Comparison of ENCODE assay signal across 21 cellular contexts in the genomic region with DNA sequence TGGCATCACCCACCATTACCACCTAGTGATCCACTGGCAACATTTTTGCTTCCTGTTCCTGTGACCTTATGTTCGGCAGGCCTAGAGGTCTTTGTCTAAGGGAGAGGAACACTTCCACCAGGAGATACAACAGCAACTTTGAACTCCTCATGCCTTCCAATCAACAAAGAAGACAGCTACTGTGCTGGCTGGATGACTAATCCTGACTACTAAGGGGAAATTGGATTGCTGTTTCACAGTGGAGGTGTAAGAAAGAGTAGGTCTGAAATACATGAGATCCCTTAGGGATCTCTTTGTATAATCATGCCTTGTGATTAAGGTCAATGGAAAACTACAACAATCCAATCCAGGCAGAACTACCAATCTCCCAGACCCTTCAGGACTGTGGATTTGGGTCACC. TPM values are rescaled to one million over a fixed set of nuclear protein-coding genes. Genes with fewer than 3 reads are reported as not detected.
DNase-seq lines count a peak whose midpoint lies in the region; ATAC-seq and TF ChIP-seq lines count a peak whose summit lies in the region.
"Had no signal": no experiment of that assay in that cellular context is flagged by ENCODE, and none has a peak within 500 bp of the region (broad histone marks: within the 10 kb centered on the region; RNA-seq: fewer than 3 reads in every experiment).

No MANE protein-coding gene starts in this region.

- intact Hi-C loops in natural killer cell (cut with micrococcal nuclease): no loop called here
- intact Hi-C loops in lower leg skin (cut with DNase I; ENCODE audit: low total_unique reads): no loop called here

- TF ChIP-seq POLR2A in lower leg skin (IDR thresholded peaks at IDR 0.05): no peak

- ATAC-seq in natural killer cell (no peak), SK-N-SH treated with all-trans-retinoic acid at 6 μM for 48 hours (no peak), HG03025 (IDR thresholded peaks at IDR 0.05; ENCODE audit: low FRiP score, unreplicated experiment) (no peak)
- no peak for ATAC-seq in natural killer cell treated with Interleukin-12 subunit alpha and Interleukin-12 subunit beta and Interleukin-15 and Interleukin-18, amount 100 ng/mL, for 72 hours
- no peak for ATAC-seq in activated T-helper 17 cell treated with anti-CD3 and anti-CD28 coated beads, Interleukin-2, amount 50 U/mL, for 72 hours (replicated peaks)
- ATAC-seq: GM23338 had no signal

- H3K9me3 Mint-ChIP-seq in natural killer cell (no peaks in the 10 kb centered on the region), glutamatergic neuron (ENCODE audit: unreplicated experiment) (no peaks in the 10 kb centered on the region)
- no peaks in the 10 kb centered on the region for H3K9me3 Mint-ChIP-seq in natural killer cell treated with Interleukin-12 subunit alpha and Interleukin-12 subunit beta and Interleukin-15 and Interleukin-18, amount 100 ng/mL, for 72 hours
- no peaks in the 10 kb centered on the region for H3K9me3 Mint-ChIP-seq in activated T-helper 17 cell treated with anti-CD3 and anti-CD28 coated beads, Interleukin-2, amount 50 U/mL, for 72 hours
- H3K9me3 Mint-ChIP-seq: CD4-positive, alpha-beta T cell; GM23338; IgD-negative memory B cell had no signal

- H3K27ac Mint-ChIP-seq in natural killer cell: peak overlapping the region; percentile 17 to 60
- no peak overlapping the region for H3K27ac Mint-ChIP-seq in natural killer cell treated with Interleukin-12 subunit alpha and Interleukin-12 subunit beta and Interleukin-15 and Interleukin-18, amount 100 ng/mL, for 72 hours
- peak overlapping the region; percentile 56 for H3K27ac Mint-ChIP-seq in activated T-helper 17 cell treated with anti-CD3 and anti-CD28 coated beads, Interleukin-2, amount 50 U/mL, for 72 hours
- peak overlapping the region; percentile 73 for H3K27ac Mint-ChIP-seq in glutamatergic neuron (ENCODE audit: unreplicated experiment)
- H3K27ac Mint-ChIP-seq: CD4-positive, alpha-beta T cell; GM23338; IgD-negative memory B cell had no signal

- TF ChIP-seq CTCF in natural killer cell (IDR thresholded peaks at IDR 0.05): no peak
- no peak for TF ChIP-seq CTCF in glutamatergic neuron (IDR thresholded peaks at IDR 0.05; ENCODE audit: partially characterized antibody, unreplicated experiment)
- no peak for TF ChIP-seq CTCF in lower leg skin (IDR thresholded peaks at IDR 0.05)

- WGBS in lower leg skin, 2 donors: 83 to 95% methylated on average over 1 of the region's 1 CpG

- H3K4me3 Mint-ChIP-seq in natural killer cell (no peak overlapping the region), glutamatergic neuron (ENCODE audit: unreplicated experiment) (no peak overlapping the region)
- no peak overlapping the region for H3K4me3 Mint-ChIP-seq in natural killer cell treated with Interleukin-12 subunit alpha and Interleukin-12 subunit beta and Interleukin-15 and Interleukin-18, amount 100 ng/mL, for 72 hours
- no peak overlapping the region for H3K4me3 Mint-ChIP-seq in activated T-helper 17 cell treated with anti-CD3 and anti-CD28 coated beads, Interleukin-2, amount 50 U/mL, for 72 hours
- H3K4me3 Mint-ChIP-seq: CD4-positive, alpha-beta T cell; GM23338; IgD-negative memory B cell had no signal

- no peaks in the 10 kb centered on the region for H3K4me1 Mint-ChIP-seq in natural killer cell
- peaks cover 3 to 5% of the 10 kb centered on the region in 2 donors for H3K4me1 Mint-ChIP-seq in natural killer cell treated with Interleukin-12 subunit alpha and Interleukin-12 subunit beta and Interleukin-15 and Interleukin-18, amount 100 ng/mL, for 72 hours (ENCODE audit: low read depth in 2 of 2)
- H3K4me1 Mint-ChIP-seq in activated T-helper 17 cell treated with anti-CD3 and anti-CD28 coated beads, Interleukin-2, amount 50 U/mL, for 72 hours: no peaks in the 10 kb centered on the region
- peaks cover 24% of the 10 kb centered on the region for H3K4me1 Mint-ChIP-seq in glutamatergic neuron (ENCODE audit: low read depth, unreplicated experiment)
- H3K4me1 Mint-ChIP-seq: GM23338 had no signal

- DNase-seq in natural killer cell (no peak), glutamatergic neuron (no peak), NOMO-1 treated with DMSO at 0.1 percent for 48 hours (lab: John Stamatoyannopoulos, UW; ENCODE audit: unreplicated experiment) (no peak), lower leg skin (ENCODE audit: low spot score in 2 of 2) (no peak)
- no peak for DNase-seq in natural killer cell treated with Interleukin-12 subunit alpha and Interleukin-12 subunit beta and Interleukin-15 and Interleukin-18, amount 100 ng/mL, for 72 hours (ENCODE audit: low spot score)
- DNase-seq: CD4-positive, alpha-beta T cell; DMS153; GF-D8; Karpas-422; MG63; NCI-H1092; NCI-H1436 treated with DMSO at 0.1 percent for 48 hours; NCI-H2029; NCI-H345; NCI-H526; PC-9 had no signal

- H3K36me3 Mint-ChIP-seq in natural killer cell (no peaks in the 10 kb centered on the region), glutamatergic neuron (ENCODE audit: unreplicated experiment) (peaks cover 4% of the 10 kb centered on the region)
- peaks cover 35% of the 10 kb centered on the region for H3K36me3 Mint-ChIP-seq in natural killer cell treated with Interleukin-12 subunit alpha and Interleukin-12 subunit beta and Interleukin-15 and Interleukin-18, amount 100 ng/mL, for 72 hours
- H3K36me3 Mint-ChIP-seq in activated T-helper 17 cell treated with anti-CD3 and anti-CD28 coated beads, Interleukin-2, amount 50 U/mL, for 72 hours (ENCODE audit: low read depth): peaks cover 98% of the 10 kb centered on the region

- no peak overlapping the region for H3K4me3 ChIP-seq in lower leg skin (ENCODE audit: low read depth, poor library complexity, severe bottlenecking)
- H3K4me3 ChIP-seq: GM23338, MG63, PC-9 had no signal

- H3K27me3 Mint-ChIP-seq in natural killer cell (ENCODE audit: low read depth in 2 of 2) (no peaks in the 10 kb centered on the region), glutamatergic neuron (ENCODE audit: unreplicated experiment) (no peaks in the 10 kb centered on the region)
- H3K27me3 Mint-ChIP-seq in natural killer cell treated with Interleukin-12 subunit alpha and Interleukin-12 subunit beta and Interleukin-15 and Interleukin-18, amount 100 ng/mL, for 72 hours: no peaks in the 10 kb centered on the region
- no peaks in the 10 kb centered on the region for H3K27me3 Mint-ChIP-seq in activated T-helper 17 cell treated with anti-CD3 and anti-CD28 coated beads, Interleukin-2, amount 50 U/mL, for 72 hours
- H3K27me3 Mint-ChIP-seq: CD4-positive, alpha-beta T cell; IgD-negative memory B cell had no signal

TF ChIP-seq in SK-N-SH treated with all-trans-retinoic acid at 6 μM for 48 hours, 23 proteins besides CTCF, POLR2A, EP300 and RAD21:
- TF ChIP-seq TCF4 (CRISPR knock-in tag; IDR thresholded peaks at IDR 0.05; ENCODE audit: borderline replicate concordance) (no peak), GLIS3 (CRISPR knock-in tag; IDR thresholded peaks at IDR 0.05) (no peak), SNAI2 (CRISPR knock-in tag; IDR thresholded peaks at IDR 0.05) (no peak), RARB (CRISPR knock-in tag; IDR thresholded peaks at IDR 0.05) (no peak)

RNA-seq across cellular contexts. Expression of gene EIF2AK3, which starts 45.2 kb away (rescaled TPM):
- total RNA-seq in natural killer cell (10 to 100 TPM; 29.9 to 43.7 (median 33.4) TPM), glutamatergic neuron (ENCODE audit: unreplicated experiment) (129 TPM), lower leg skin (10 to 100 TPM; 16.4 to 29.9 (median 18.6) TPM)
- 10 to 100 TPM; 32.4 to 34.1 TPM for total RNA-seq in natural killer cell treated with Interleukin-12 subunit alpha and Interleukin-12 subunit beta and Interleukin-15 and Interleukin-18, amount 100 ng/mL, for 72 hours
- total RNA-seq in activated T-helper 17 cell treated with anti-CD3 and anti-CD28 coated beads, Interleukin-2, amount 50 U/mL, for 72 hours: 10 to 100 TPM; 17.1 to 22.0 TPM

Comparison
In these comparisons a context has a peak if more than half of its experiments do, and no peak if none do; other contexts are left out.
1. H3K27ac Mint-ChIP-seq: peak in natural killer cell (2 of 2), activated T-helper 17 cell treated with anti-CD3 and anti-CD28 coated beads, Interleukin-2, amount 50 U/mL, for 72 hours (single experiment) and glutamatergic neuron (single experiment); none in natural killer cell treated with Interleukin-12 subunit alpha and Interleukin-12 subunit beta and Interleukin-15 and Interleukin-18, amount 100 ng/mL, for 72 hours (0 of 2).